Comparison of ENCODE assay signal across 10 cellular contexts in the genomic region with DNA sequence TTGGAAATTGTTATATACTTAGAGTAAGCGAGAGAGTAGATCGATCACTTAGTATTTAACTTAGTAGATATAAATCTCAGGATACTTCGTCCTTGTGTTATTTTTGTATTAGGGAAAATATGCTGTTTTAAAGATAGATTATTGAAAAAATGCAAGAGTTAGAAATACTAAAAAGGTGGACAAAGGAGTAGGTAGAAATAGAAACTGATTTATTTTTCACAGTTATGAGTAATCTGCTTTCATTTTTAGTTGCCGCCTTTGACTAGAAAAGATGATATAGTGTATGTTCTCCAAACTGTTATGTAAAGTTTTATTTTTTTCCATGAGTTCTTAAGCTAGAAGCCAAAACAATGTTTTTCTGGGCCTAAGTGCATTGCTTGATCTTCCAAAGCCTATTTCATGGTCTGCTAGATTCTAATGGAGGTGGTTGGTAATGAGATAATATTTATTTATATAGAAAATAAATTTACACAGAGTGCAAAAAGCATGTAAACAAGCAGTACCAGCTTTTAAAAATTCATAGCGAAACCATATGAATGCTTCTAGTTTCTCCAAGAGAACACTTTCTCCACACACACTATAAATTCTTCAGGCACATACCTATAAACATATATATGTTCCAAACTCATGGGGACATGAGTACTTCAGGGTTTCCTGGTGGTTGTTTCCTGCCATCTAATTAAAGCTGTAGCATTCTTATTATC.
DNase-seq lines count a peak whose midpoint lies in the region; ATAC-seq and TF ChIP-seq lines count a peak whose summit lies in the region.
"Had no signal": no experiment of that assay in that cellular context is flagged by ENCODE, and none has a peak within 500 bp of the region (broad histone marks: within the 10 kb centered on the region; RNA-seq: fewer than 3 reads in every experiment).

No MANE protein-coding gene starts in this region.

- intact Hi-C loops in heart left ventricle (cut with DNase I) (no loop called here), breast epithelium (cut with DNase I; ENCODE audit: low total_unique reads) (no loop called here)

- H3K36me3 ChIP-seq in heart left ventricle (no peaks in the 10 kb centered on the region), breast epithelium (no peaks in the 10 kb centered on the region)

- DNase-seq in GM20000 (ENCODE audit: low spot score) = peak; percentile 32
- DNase-seq in fibroblast of the aortic adventitia (ENCODE audit: low read depth) = peak; percentile 22
- no peak for DNase-seq in heart left ventricle
- no peak for DNase-seq in NCI-H2227 (lab: John Stamatoyannopoulos, UW; ENCODE audit: unreplicated experiment)
- no peak for DNase-seq in islet precursor cell
- DNase-seq in breast epithelium (ENCODE audit: low spot score in 2 of 2) = no peak
- DNase-seq: activated naive CD4-positive, alpha-beta T cell treated with anti-CD3 and anti-CD28 coated beads, Interleukin-2, amount 50 U/mL, for 16 hours; NCI-H2171 treated with DMSO at 0.1 percent for 48 hours had no signal

- H3K9me3 ChIP-seq in heart left ventricle = no peaks in the 10 kb centered on the region
- no peaks in the 10 kb centered on the region for H3K9me3 ChIP-seq in breast epithelium

- peak overlapping the region; percentile 28 for H3K4me3 ChIP-seq in fibroblast of the aortic adventitia (ENCODE audit: low read depth, low read length)
- H3K4me3 ChIP-seq in heart left ventricle = no peak overlapping the region
- H3K4me3 ChIP-seq in breast epithelium = no peak overlapping the region

- WGBS in heart left ventricle, 4 donors = 87 to 93% (median 90%) methylated on average over 5 of the region's 5 CpGs

- TF ChIP-seq POLR2A in GM18505 (IDR thresholded peaks at IDR 0.05; ENCODE audit: borderline replicate concordance, extremely low read depth, insufficient read depth, insufficient read length) (no peak), heart left ventricle (IDR thresholded peaks at IDR 0.05) (no peak), breast epithelium (IDR thresholded peaks at IDR 0.05) (no peak)

- TF ChIP-seq CTCF in GM20000 (IDR thresholded peaks at IDR 0.05; ENCODE audit: extremely low read depth, missing control alignments) = no peak
- TF ChIP-seq CTCF in fibroblast of the aortic adventitia (IDR thresholded peaks at IDR 0.05; ENCODE audit: insufficient read depth, low read length) = no peak
- no peak for TF ChIP-seq CTCF in heart left ventricle (IDR thresholded peaks at IDR 0.05)
- TF ChIP-seq CTCF in breast epithelium (IDR thresholded peaks at IDR 0.05) = no peak

- no peaks in the 10 kb centered on the region for H3K27me3 ChIP-seq in heart left ventricle
- no peaks in the 10 kb centered on the region for H3K27me3 ChIP-seq in breast epithelium

- H3K27ac ChIP-seq in heart left ventricle = no peak overlapping the region
- H3K27ac ChIP-seq in breast epithelium = no peak overlapping the region

- ATAC-seq in GM18505 (IDR thresholded peaks at IDR 0.05; ENCODE audit: unreplicated experiment) (peak; percentile 55), HG03095 (IDR thresholded peaks at IDR 0.05; ENCODE audit: unreplicated experiment) (peak; percentile 70), heart left ventricle (no peak)

- H3K4me1 ChIP-seq in heart left ventricle (peaks cover 0 to 10% (median 0%) of the 10 kb centered on the region in 12 donors), breast epithelium (no peaks in the 10 kb centered on the region)

Comparison
In these comparisons a context has a peak if more than half of its experiments do, and no peak if none do; other contexts are left out.
1. ATAC-seq: peak in GM18505 (single experiment) and HG03095 (single experiment); none in heart left ventricle (0 of 4).
2. DNase-seq: peak in GM20000 (single experiment) and fibroblast of the aortic adventitia (single experiment); none in heart left ventricle (0 of 5), NCI-H2227 (single experiment), islet precursor cell (single experiment) and breast epithelium (0 of 2).